8 cellular contexts compared by ENCODE assay signal in the genomic region with DNA sequence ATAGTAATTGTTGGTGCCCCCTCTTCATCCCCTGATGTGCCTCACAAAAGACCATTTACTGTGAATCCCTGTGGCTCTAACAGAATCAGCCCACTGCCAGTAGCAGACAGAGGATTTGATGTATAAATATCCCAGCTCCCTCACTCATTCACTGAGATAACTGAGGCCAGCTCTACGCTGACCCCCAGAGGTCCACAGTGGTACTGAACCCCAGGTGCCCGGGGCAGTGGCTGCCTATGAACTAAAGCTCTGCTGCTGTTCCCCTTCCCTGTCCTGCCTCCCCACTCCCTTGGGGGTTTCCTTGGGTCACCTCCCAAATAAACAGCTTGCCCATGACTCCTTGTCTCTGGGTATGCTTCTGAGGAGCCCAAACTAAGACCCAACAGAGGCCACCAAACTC.
DNase-seq lines count a peak whose midpoint lies in the region; TF ChIP-seq lines count a peak whose summit lies in the region.

No MANE protein-coding gene starts in this region.

- no peaks in the 10 kb centered on the region for H3K9me3 ChIP-seq in OCI-LY3 (ENCODE audit: insufficient read depth, low read length)

- H4K20me1 ChIP-seq in OCI-LY3 (ENCODE audit: insufficient read depth, low read length), result no peaks in the 10 kb centered on the region

- H3K9ac ChIP-seq in OCI-LY3 (ENCODE audit: low read length), result no peak overlapping the region

- H3K4me2 ChIP-seq in OCI-LY3 (ENCODE audit: low read length), result no peak overlapping the region

- H3K27me3 ChIP-seq in OCI-LY3 (ENCODE audit: low read depth, low read length), result no peaks in the 10 kb centered on the region; the same call in 1 of the 2 replicates

- no peaks in the 10 kb centered on the region for H3K79me2 ChIP-seq in OCI-LY3 (ENCODE audit: low read length)

- H3K36me3 ChIP-seq in OCI-LY3 (replicated peaks; ENCODE audit: low read depth, low read length), result no peaks in the 10 kb centered on the region

- H3K4me1 ChIP-seq in OCI-LY3 (ENCODE audit: low read length), result no peaks in the 10 kb centered on the region

- H3K4me3 ChIP-seq in OCI-LY3 (ENCODE audit: low read length) (no peak overlapping the region), choroid plexus epithelial cell (ENCODE audit: low read depth, low read length) (no peak overlapping the region)

- H2AFZ ChIP-seq in OCI-LY3 (ENCODE audit: low read depth, low read length), result no peak overlapping the region

- peak; percentile 55 for TF ChIP-seq CTCF in OCI-LY3 (IDR thresholded peaks at IDR 0.05; ENCODE audit: low read depth, low read length)
- peak; percentile 70 for TF ChIP-seq CTCF in choroid plexus epithelial cell (conservative IDR thresholded peaks at IDR 0.05; ENCODE audit: low read depth, low read length)

- no peak overlapping the region for H3K27ac ChIP-seq in OCI-LY3 (ENCODE audit: low read length)

- DNase-seq in NK-92 treated with Interleukin-12 subunit alpha and Interleukin-12 subunit beta, amount 100 ng/mL, for 24 hours (lab: John Stamatoyannopoulos, UW), result peak; percentile 4
- DNase-seq in NK-92 (lab: John Stamatoyannopoulos, UW; ENCODE audit: unreplicated experiment), result no peak
- DNase-seq in choroid plexus epithelial cell (ENCODE audit: low read depth), result peak; percentile 23
- peak; percentile 9 for DNase-seq in stimulated activated CD4-positive, alpha-beta T cell treated with anti-CD3 and anti-CD28 coated beads, Interleukin-12 subunit alpha, Interleukin-12 subunit beta, amount 100 ng/mL, for 4 hours
- DNase-seq in DMS79 (lab: John Stamatoyannopoulos, UW), result no peak
- no peak for DNase-seq in NCI-H2227 (lab: John Stamatoyannopoulos, UW; ENCODE audit: unreplicated experiment)
- no peak for DNase-seq in NCI-H345 treated with DMSO at 0.1 percent for 48 hours (lab: John Stamatoyannopoulos, UW; ENCODE audit: unreplicated experiment)

Comparison
In these comparisons a context has a peak if more than half of its experiments do, and no peak if none do; other contexts are left out.
1. DNase-seq: peak in NK-92 treated with Interleukin-12 subunit alpha and Interleukin-12 subunit beta, amount 100 ng/mL, for 24 hours (single experiment), choroid plexus epithelial cell (single experiment) and stimulated activated CD4-positive, alpha-beta T cell treated with anti-CD3 and anti-CD28 coated beads, Interleukin-12 subunit alpha, Interleukin-12 subunit beta, amount 100 ng/mL, for 4 hours (single experiment); none in NK-92 (single experiment), DMS79 (single experiment), NCI-H2227 (single experiment) and NCI-H345 treated with DMSO at 0.1 percent for 48 hours (single experiment).